ENCODE assay signal across 30 cellular contexts in genomic region chr21:35971824-35972223, GRCh38.
"Had no signal": no experiment of that assay in that cellular context is flagged by ENCODE, and none has a peak within 500 bp of the region (broad histone marks: within the 10 kb centered on the region; RNA-seq: fewer than 3 reads in every experiment).

No MANE protein-coding gene starts in this region.

- H3K27ac ChIP-seq: neural progenitor cell, ovary, parathyroid adenoma, psoas muscle, right lobe of liver, sigmoid colon, skin epidermis, spleen, stomach, thoracic aorta, thyroid gland, tibial nerve, upper lobe of left lung, vagina had no signal

- H2AFZ ChIP-seq: neural progenitor cell, parathyroid adenoma had no signal

- H3K27me3 ChIP-seq: neural progenitor cell, ovary, right lobe of liver, sigmoid colon, stomach, thyroid gland, tibial nerve, upper lobe of left lung, vagina had no signal

- H3K9me3 Mint-ChIP-seq: natural killer cell; nephron; neural progenitor cell; stimulated activated naive B cell treated with anti-CD40 and anti-IgM and Interleukin-4, amounts not matched to agents 10 μg/mL and 1 μg/mL and 100 μg/mL, for 72 hours; stimulated activated naive CD8-positive, alpha-beta T cell treated with anti-CD3 and anti-CD28 coated beads, Interleukin-15, Interleukin-2, amounts not matched to agents 100 ng/mL and 50 ng/mL, for 24 hours had no signal

- H3K36me3 ChIP-seq: neural progenitor cell, ovary, right lobe of liver, sigmoid colon, spleen, stomach, thoracic aorta, thyroid gland, tibial nerve, upper lobe of left lung, vagina had no signal

- H3K4me3 Mint-ChIP-seq: natural killer cell; nephron; neural progenitor cell; stimulated activated naive B cell treated with anti-CD40 and anti-IgM and Interleukin-4, amounts not matched to agents 10 μg/mL and 1 μg/mL and 100 μg/mL, for 72 hours; stimulated activated naive CD8-positive, alpha-beta T cell treated with anti-CD3 and anti-CD28 coated beads, Interleukin-15, Interleukin-2, amounts not matched to agents 100 ng/mL and 50 ng/mL, for 24 hours had no signal

- H3K4me1 ChIP-seq: neural progenitor cell, parathyroid adenoma, psoas muscle, right lobe of liver, sigmoid colon, spleen, thyroid gland, tibial nerve, vagina had no signal

- H3K36me3 Mint-ChIP-seq: natural killer cell; neural progenitor cell; stimulated activated naive B cell treated with anti-CD40 and anti-IgM and Interleukin-4, amounts not matched to agents 10 μg/mL and 1 μg/mL and 100 μg/mL, for 72 hours had no signal

- H3K27ac Mint-ChIP-seq: natural killer cell; nephron; neural progenitor cell; progenitor cell of endocrine pancreas; stimulated activated naive B cell treated with anti-CD40 and anti-IgM and Interleukin-4, amounts not matched to agents 10 μg/mL and 1 μg/mL and 100 μg/mL, for 72 hours; stimulated activated naive CD8-positive, alpha-beta T cell treated with anti-CD3 and anti-CD28 coated beads, Interleukin-15, Interleukin-2, amounts not matched to agents 100 ng/mL and 50 ng/mL, for 24 hours had no signal

- H3K4me1 Mint-ChIP-seq: natural killer cell, nephron, neural progenitor cell had no signal

- H3K79me2 ChIP-seq: parathyroid adenoma had no signal

- H3K4me3 ChIP-seq: neural progenitor cell, ovary, psoas muscle, right lobe of liver, sigmoid colon, skin epidermis, smooth muscle cell, spleen, stomach, thoracic aorta, thyroid gland, tibial nerve, upper lobe of left lung, vagina had no signal

- H3K4me2 ChIP-seq: neural progenitor cell, smooth muscle cell had no signal

- H3K9me3 ChIP-seq: ovary, psoas muscle, right lobe of liver, sigmoid colon, spleen, stomach, thoracic aorta, thyroid gland, tibial nerve, upper lobe of left lung, vagina had no signal

- H3K9ac ChIP-seq: neural progenitor cell, parathyroid adenoma had no signal

- DNase-seq: natural killer cell; occipital lobe; ovary; posterior cingulate gyrus; psoas muscle; right cardiac atrium; right lobe of liver; sigmoid colon; spleen; stimulated activated CD4-positive, alpha-beta T cell treated with anti-CD3 and anti-CD28 coated beads, Interleukin-12 subunit alpha, Interleukin-12 subunit beta, amount 100 ng/mL, for 4 hours; stimulated activated CD4-positive, alpha-beta T cell treated with anti-CD3 and anti-CD28 coated beads, Interleukin-1b, Interleukin-23, amount 100 ng/mL, for 48 hours; stimulated activated CD4-positive, alpha-beta T cell treated with anti-CD3 and anti-CD28 coated beads, Interleukin-4, amount 100 ng/mL, for 1 hour; stimulated activated CD4-positive, alpha-beta T cell treated with anti-CD3 and anti-CD28 coated beads, Interleukin-4, amount 100 ng/mL, for 4 hours; stimulated activated CD8-positive, alpha-beta memory T cell treated with anti-CD3 and anti-CD28 coated beads, Interleukin-4, amount 100 ng/mL, for 48 hours; stimulated activated naive B cell treated with anti-CD40 and anti-IgM and Interleukin-4, amounts not matched to agents 10 μg/mL and 1 μg/mL and 100 μg/mL, for 72 hours; stimulated activated naive CD4-positive, alpha-beta T cell treated with Interleukin-2 at 50 U/mL for 16 hours; stomach; thyroid gland; trophoblast cell; upper lobe of left lung had no signal

- H3K27me3 Mint-ChIP-seq: progenitor cell of endocrine pancreas had no signal

- ATAC-seq: natural killer cell; right cardiac atrium; right lobe of liver; stimulated activated naive B cell treated with anti-CD40 and anti-IgM and Interleukin-4, amounts not matched to agents 10 μg/mL and 1 μg/mL and 100 μg/mL, for 72 hours had no signal
